Comparison of ENCODE assay signal across 32 cellular contexts in the genomic region with DNA sequence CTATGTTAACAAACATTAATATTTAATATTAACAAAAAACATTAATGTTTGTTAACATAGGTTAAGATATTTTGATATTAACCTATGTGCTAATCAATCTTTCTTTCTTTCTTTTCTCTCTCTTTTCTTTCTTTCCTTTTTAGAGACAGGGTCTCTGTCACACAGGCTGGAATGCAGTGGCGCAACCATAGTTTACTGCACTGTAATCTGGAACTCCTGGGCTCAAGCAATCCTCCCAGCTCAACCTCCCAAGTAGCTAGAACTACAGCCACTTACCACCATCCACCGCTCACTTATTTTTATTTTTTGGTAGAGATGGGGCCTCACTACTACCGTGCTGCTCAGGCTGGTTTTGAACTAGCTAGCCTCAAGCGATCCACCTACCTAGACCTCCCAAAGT. TPM values are rescaled to one million over a fixed set of nuclear protein-coding genes. Genes with fewer than 3 reads are reported as not detected.
DNase-seq lines count a peak whose midpoint lies in the region; ATAC-seq, FAIRE-seq and TF ChIP-seq lines count a peak whose summit lies in the region.
"Had no signal": no experiment of that assay in that cellular context is flagged by ENCODE, and none has a peak within 500 bp of the region (broad histone marks: within the 10 kb centered on the region; RNA-seq: fewer than 3 reads in every experiment).

No MANE protein-coding gene starts in this region.

- intact Hi-C loops in dorsolateral prefrontal cortex (cut with DNase I) (no loop called here), pancreas (cut with DNase I) (no loop called here)

- H3K36me3 ChIP-seq in HEK293 (ENCODE audit: control insufficient read depth in 2 of 2, insufficient read depth in 1 of 2, low read length in 2 of 2) (no peaks in the 10 kb centered on the region), pancreas (no peaks in the 10 kb centered on the region)
- H3K36me3 ChIP-seq: left ventricle myocardium inferior, upper lobe of left lung had no signal

- TF ChIP-seq CTCF in HEK293 (tag by site-specific recombination; IDR thresholded peaks at IDR 0.05) (no peak), dorsolateral prefrontal cortex (IDR thresholded peaks at IDR 0.05 in 54 of 56, conservative IDR thresholded peaks at IDR 0.05 in 2 of 56; ENCODE audit: low read depth in 1 of 56, partially characterized antibody in 56 of 56) (no peak), pancreas (IDR thresholded peaks at IDR 0.05) (no peak)

- POLR2A ChIA-PET in HEK293 (lab: Yijun Ruan, JAX), result no interaction called here

- H3K4me1 ChIP-seq in HEK293 (ENCODE audit: control insufficient read depth, insufficient read depth, low read length) (no peaks in the 10 kb centered on the region), pancreas (peaks cover 3 to 16% (median 15%) of the 10 kb centered on the region in 3 donors)

- H3K27ac ChIP-seq in HEK293 (ENCODE audit: extremely low read depth, low read depth, low read length), result no peak overlapping the region
- peak overlapping the region; percentile 19 to 100 (median 94) for H3K27ac ChIP-seq in dorsolateral prefrontal cortex
- peak overlapping the region in 1 of 4 donors; percentile 41 for H3K27ac ChIP-seq in pancreas
- H3K27ac ChIP-seq: BLaER1, left ventricle myocardium inferior, upper lobe of left lung, WERI-Rb-1 had no signal

- 74 to 76% methylated on average over 4 of the region's 4 CpGs for WGBS in pancreas, 2 donors

- no peaks in the 10 kb centered on the region for H3K9me3 ChIP-seq in HEK293 (ENCODE audit: control insufficient read depth, insufficient read depth, low read depth, low read length)
- H3K9me3 ChIP-seq in T-helper 17 cell (ENCODE audit: control insufficient read depth, low read length, poor library complexity, severe bottlenecking), result no peaks in the 10 kb centered on the region
- no peaks in the 10 kb centered on the region for H3K9me3 ChIP-seq in pancreas
- H3K9me3 ChIP-seq: BLaER1, left ventricle myocardium inferior, upper lobe of left lung had no signal

- DNase-seq in T-helper 17 cell, result no peak
- DNase-seq in dorsolateral prefrontal cortex, result no peak
- no peak for DNase-seq in pancreas
- no peak for DNase-seq in NCI-H69 (lab: John Stamatoyannopoulos, UW)
- no peak for DNase-seq in HUDEP-2 (lab: John Stamatoyannopoulos, UW; ENCODE audit: unreplicated experiment in 76 of 76)
- DNase-seq in nucleus accumbens (lab: John Stamatoyannopoulos, UW), result no peak
- DNase-seq: activated CD4-positive, alpha-beta T cell treated with anti-CD3 and anti-CD28 coated beads for 48 hours; activated CD8-positive, alpha-beta memory T cell treated with anti-CD3 and anti-CD28 coated beads for 24 hours; activated T-cell treated with anti-CD3 and anti-CD28 coated beads for 4 hours; anterior cingulate cortex; cortex of kidney; DMS153; erythroblast; HFFc6; left ventricle myocardium inferior; naive B cell; NCI-H2029 treated with DMSO at 0.1 percent for 48 hours; NCI-H524 treated with DMSO at 0.1 percent for 48 hours; occipital lobe; OCI-M1; stimulated activated CD4-positive, alpha-beta T cell treated with anti-CD3 and anti-CD28 coated beads, Interleukin-15, amount 100 ng/mL, for 24 hours; stimulated activated CD4-positive, alpha-beta T cell treated with anti-CD3 and anti-CD28 coated beads, Interleukin-4, amount 100 ng/mL, for 4 hours; T-helper 9 cell; WERI-Rb-1 had no signal

- H3K27ac Mint-ChIP-seq in T-helper 17 cell, result no peak overlapping the region
- H3K27ac Mint-ChIP-seq: activated naive CD4-positive, alpha-beta T cell treated with anti-CD3 and anti-CD28 coated beads, Interleukin-2, amount 50 U/mL, for 24 hours; HFFc6; IgD-negative memory B cell; mesothelial cell of epicardium had no signal

- no peak for ATAC-seq in T-helper 17 cell
- peak in 3 of 4 donors; percentile 53 to 71 (median 66) for ATAC-seq in pancreas
- ATAC-seq in GM19467 (IDR thresholded peaks at IDR 0.05; ENCODE audit: unreplicated experiment), result no peak
- ATAC-seq: GM12878 had no signal

- no peaks in the 10 kb centered on the region for H3K36me3 Mint-ChIP-seq in T-helper 17 cell (ENCODE audit: low read depth)
- H3K36me3 Mint-ChIP-seq: IgD-negative memory B cell, mesothelial cell of epicardium had no signal

- H3K27me3 ChIP-seq in dorsolateral prefrontal cortex (no peaks in the 10 kb centered on the region), pancreas (no peaks in the 10 kb centered on the region)
- H3K27me3 ChIP-seq: BLaER1, upper lobe of left lung had no signal

- peaks cover 45% of the 10 kb centered on the region for H3K4me1 Mint-ChIP-seq in T-helper 17 cell

- no peak for FAIRE-seq in pancreas (lab: Jason Lieb, UNC)
- FAIRE-seq: GM12878 had no signal

- CTCF ChIA-PET in HEK293 (lab: Yijun Ruan, JAX), result no interaction called here

- peak overlapping the region; percentile 28 for H3K4me3 Mint-ChIP-seq in T-helper 17 cell
- H3K4me3 Mint-ChIP-seq: activated naive CD4-positive, alpha-beta T cell treated with anti-CD3 and anti-CD28 coated beads, Interleukin-2, amount 50 U/mL, for 24 hours; HFFc6; IgD-negative memory B cell; mesothelial cell of epicardium had no signal

- H3K4me3 ChIP-seq in HEK293 (ENCODE audit: low read depth, low read length), result no peak overlapping the region
- no peak overlapping the region for H3K4me3 ChIP-seq in dorsolateral prefrontal cortex
- H3K4me3 ChIP-seq in pancreas, result no peak overlapping the region
- H3K4me3 ChIP-seq: BLaER1, GM12878, left ventricle myocardium inferior, upper lobe of left lung had no signal

- no peaks in the 10 kb centered on the region for H3K27me3 Mint-ChIP-seq in T-helper 17 cell
- H3K27me3 Mint-ChIP-seq: activated naive CD4-positive, alpha-beta T cell treated with anti-CD3 and anti-CD28 coated beads, Interleukin-2, amount 50 U/mL, for 24 hours; IgD-negative memory B cell; naive B cell had no signal

TF ChIP-seq in HEK293, 187 proteins besides CTCF, POLR2A, EP300 and RAD21:
- TF ChIP-seq ZFP69B (tag by site-specific recombination; IDR thresholded peaks at IDR 0.05), result no peak
- no peak for TF ChIP-seq ZNF645 (tag by site-specific recombination; IDR thresholded peaks at IDR 0.05)
- no peak for TF ChIP-seq HOXA7 (CRISPR knock-in tag; IDR thresholded peaks at IDR 0.05; ENCODE audit: borderline replicate concordance)
- no peak for TF ChIP-seq ZNF660 (tag by site-specific recombination; IDR thresholded peaks at IDR 0.05)
- no peak for TF ChIP-seq ZNF23 (tag by site-specific recombination; IDR thresholded peaks at IDR 0.05; ENCODE audit: borderline replicate concordance)
- TF ChIP-seq, protein P1, sequence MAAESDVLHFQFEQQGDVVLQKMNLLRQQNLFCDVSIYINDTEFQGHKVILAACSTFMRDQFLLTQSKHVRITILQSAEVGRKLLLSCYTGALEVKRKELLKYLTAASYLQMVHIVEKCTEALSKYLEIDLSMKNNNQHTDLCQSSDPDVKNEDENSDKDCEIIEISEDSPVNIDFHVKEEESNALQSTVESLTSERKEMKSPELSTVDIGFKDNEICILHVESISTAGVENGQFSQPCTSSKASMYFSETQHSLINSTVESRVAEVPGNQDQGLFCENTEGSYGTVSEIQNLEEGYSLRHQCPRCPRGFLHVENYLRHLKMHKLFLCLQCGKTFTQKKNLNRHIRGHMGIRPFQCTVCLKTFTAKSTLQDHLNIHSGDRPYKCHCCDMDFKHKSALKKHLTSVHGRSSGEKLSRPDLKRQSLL (tag by site-specific recombination; IDR thresholded peaks at IDR 0.05), result peak; percentile 73; the same call in 1 of the 2 replicates
- TF ChIP-seq OSR2 (tag by site-specific recombination; IDR thresholded peaks at IDR 0.05), result peak; percentile 61
- no peak for TF ChIP-seq ZNF423 (tag by site-specific recombination; IDR thresholded peaks at IDR 0.05)
- peak; percentile 73 for TF ChIP-seq ZNF600 (tag by site-specific recombination; IDR thresholded peaks at IDR 0.05)
- no peak for TF ChIP-seq KLF7 (tag by site-specific recombination; IDR thresholded peaks at IDR 0.05; ENCODE audit: borderline replicate concordance)
- TF ChIP-seq GLIS1 (tag by site-specific recombination; IDR thresholded peaks at IDR 0.05), result peak; percentile 29; the same call in 1 of the 2 replicates

RNA-seq across cellular contexts. Expression of gene SIK3, which starts 13.2 kb away (rescaled TPM):
- total RNA-seq in T-helper 17 cell (10 to 100 TPM; 82.7 to 87.5 TPM), dorsolateral prefrontal cortex (100 to 1,000 TPM; 101 to 349 (median 174) TPM), pancreas (10 to 100 TPM; 22.5 to 27.3 (median 25.2) TPM)
- polyA plus RNA-seq in pancreas, result 10 to 100 TPM; 11.1 to 16.2 TPM

RNA-seq across cellular contexts. Expression of gene PAFAH1B2, which starts 59.1 kb away (rescaled TPM):
- total RNA-seq in T-helper 17 cell (10 to 100 TPM; 31.1 to 43.4 TPM), dorsolateral prefrontal cortex (100 to 1,000 TPM in 100 of 120 experiments, 10 to 100 TPM in 20; 78.7 to 162 (median 121) TPM), pancreas (10 to 100 TPM; 21.8 to 47.7 (median 29.1) TPM)
- 10 to 100 TPM; 14.8 to 19.4 TPM for polyA plus RNA-seq in pancreas

Comparison
In these comparisons a context has a peak if more than half of its experiments do, and no peak if none do; other contexts are left out.
1. ATAC-seq: peak in pancreas (3 of 4); none in T-helper 17 cell (single experiment) and GM19467 (single experiment).